10 cellular contexts compared by ENCODE assay signal in the genomic region with DNA sequence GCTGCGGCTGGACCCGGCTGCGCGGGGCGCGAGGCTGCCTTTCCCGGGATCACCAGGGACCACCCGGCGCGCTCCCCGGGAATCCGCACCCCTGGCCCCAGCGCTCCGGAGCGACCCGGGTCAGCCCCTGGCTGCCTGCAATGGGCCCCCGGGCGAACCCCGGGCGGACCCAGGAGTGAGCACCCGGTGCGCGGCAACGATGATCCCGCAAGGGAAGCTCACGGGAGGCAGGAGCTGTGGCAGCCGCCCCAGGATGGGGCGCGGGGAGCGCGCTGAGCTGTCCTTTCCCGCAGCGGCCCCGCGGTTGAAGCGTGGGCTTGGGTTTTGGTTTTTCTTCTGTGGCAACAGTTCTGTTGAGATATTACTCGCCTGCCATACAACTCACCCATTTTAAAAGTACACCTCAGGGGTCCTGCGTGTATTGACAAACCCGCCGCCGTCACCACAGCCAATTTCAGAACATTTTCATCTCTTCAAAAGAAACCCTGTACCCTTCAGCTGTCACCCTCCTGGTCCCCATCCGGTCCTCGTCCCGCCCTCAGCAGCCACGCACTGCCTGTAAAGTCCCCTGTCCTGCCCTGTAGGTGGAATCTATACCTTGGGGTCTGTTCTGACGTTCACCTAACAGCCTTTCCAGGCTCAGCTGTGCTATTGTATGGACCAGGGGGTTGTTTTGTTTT. TPM values are rescaled to one million over a fixed set of nuclear protein-coding genes. Genes with fewer than 3 reads are reported as not detected.
DNase-seq lines count a peak whose midpoint lies in the region; ATAC-seq, FAIRE-seq and TF ChIP-seq lines count a peak whose summit lies in the region.
"Had no signal": no experiment of that assay in that cellular context is flagged by ENCODE, and none has a peak within 500 bp of the region (broad histone marks: within the 10 kb centered on the region; RNA-seq: fewer than 3 reads in every experiment).

No MANE protein-coding gene starts in this region.

- no peak for FAIRE-seq in GM12891 (lab: Jason Lieb, UNC)

- no peak for TF ChIP-seq CTCF in WI38 (IDR thresholded peaks at IDR 0.05; ENCODE audit: low read depth, low read length)
- no peak for TF ChIP-seq CTCF in BE2C (IDR thresholded peaks at IDR 0.05; ENCODE audit: low read depth, low read length)

- peak; percentile 23 for ATAC-seq in esophagus mucosa
- ATAC-seq in HG03095 (IDR thresholded peaks at IDR 0.05; ENCODE audit: unreplicated experiment), result no peak

- H3K9me3 ChIP-seq in BE2C, result no peaks in the 10 kb centered on the region; the same call in 1 of the 2 replicates

- H3K4me3 ChIP-seq in WI38 (ENCODE audit: low read depth, low read length) (peak overlapping the region; percentile 23; the same call in 1 of the 2 replicates), skeletal muscle cell (ENCODE audit: low read depth, low read length) (peak overlapping the region; percentile 30), BE2C (ENCODE audit: low read depth, low read length) (no peak overlapping the region)

- no peak for TF ChIP-seq POLR2A in GM12891 (IDR thresholded peaks at IDR 0.05; ENCODE audit: low read depth, low read length)

- in situ Hi-C loops in ACHN (cut with HindIII; ENCODE audit: low pct_ligation_motif_present, low pct_unique_long_range_greater_than_20kb, low sequenced_read_pairs), result loop anchor here (25.0 kb wide), 1 partner anchor 108 kb away; no protein-coding TSS in a partner anchor

- H3K27me3 ChIP-seq in BE2C, result peaks cover 66% of the 10 kb centered on the region

- peaks cover 7% of the 10 kb centered on the region for H3K4me1 ChIP-seq in BE2C

- DNase-seq in GM12891 (ENCODE audit: insufficient read length, low spot score), result peak; percentile 28
- DNase-seq in skeletal muscle cell (ENCODE audit: low read depth), result no peak
- no peak for DNase-seq in ACHN
- DNase-seq in BE2C, result no peak
- no peak for DNase-seq in SW480 (ENCODE audit: low spot score)
- DNase-seq: amygdala, mesenchymal stem cell had no signal

- H3K36me3 ChIP-seq in BE2C, result no peaks in the 10 kb centered on the region

TF ChIP-seq in GM12891, 5 proteins besides CTCF, POLR2A, EP300 and RAD21:
- TF ChIP-seq PAX5 (IDR thresholded peaks at IDR 0.05; ENCODE audit: insufficient read depth, low read length, severe bottlenecking) (no peak), SPI1 (IDR thresholded peaks at IDR 0.05; ENCODE audit: low read depth, low read length) (no peak), TAF1 (IDR thresholded peaks at IDR 0.05; ENCODE audit: low read depth, low read length) (no peak), POU2F2 (IDR thresholded peaks at IDR 0.05; ENCODE audit: low read depth, low read length) (no peak), POLR2AphosphoS5 (IDR thresholded peaks at IDR 0.05; ENCODE audit: low read depth, low read length) (no peak)
TF ChIP-seq in GM12891: peak in this region for 0.

RNA-seq across cellular contexts. Expression of a gene that starts 12.8 kb away (rescaled TPM):
- 11.2 TPM for polyA plus RNA-seq in GM12891 (2012; ENCODE audit: low read depth, missing spikeins)
- 22.2 TPM for total RNA-seq in esophagus mucosa
- 21.2 TPM for polyA plus RNA-seq in BE2C (2012; ENCODE audit: insufficient read depth, insufficient read length, low read depth)

RNA-seq across cellular contexts. Expression of a gene that starts 30.5 kb away (rescaled TPM):
- 2.2 TPM for polyA plus RNA-seq in GM12891 (2012; ENCODE audit: low read depth, missing spikeins)
- 111 TPM for total RNA-seq in esophagus mucosa
- polyA plus RNA-seq in BE2C (2012; ENCODE audit: insufficient read depth, insufficient read length, low read depth), result 54.3 TPM
